In genomic region chr17:1516403-1517161, GRCh38 we compare ENCODE assay signal across 8 cellular contexts. TPM values are rescaled to one million over a fixed set of nuclear protein-coding genes. Genes with fewer than 3 reads are reported as not detected.
DNase-seq lines count a peak whose midpoint lies in the region; ATAC-seq lines count a peak whose summit lies in the region.

INPP5K (minus strand) TSS chr17:1516612; CDS start chr17:1516499, 113 bp downstream.

- peak; percentile 86 for ATAC-seq in GM19467 (IDR thresholded peaks at IDR 0.05; ENCODE audit: unreplicated experiment)

- DNase-seq in COLO668 (lab: John Stamatoyannopoulos, UW; ENCODE audit: unreplicated experiment) = peak; percentile 95
- peak; percentile 53 for DNase-seq in HS-27A (ENCODE audit: low read depth)
- DNase-seq in NK-92 (lab: John Stamatoyannopoulos, UW; ENCODE audit: unreplicated experiment) = peak; percentile 88
- peak; percentile 97 for DNase-seq in activated CD8-positive, alpha-beta memory T cell treated with anti-CD3 and anti-CD28 coated beads for 24 hours
- peak; percentile 94 for DNase-seq in effector CD8-positive, alpha-beta T cell (lab: John Stamatoyannopoulos, UW)
- peak; percentile 98 to 99 for DNase-seq in lung microvascular endothelial cell (ENCODE audit: low read depth in 2 of 2)
- peak; percentile 94 to 97 (median 95) for DNase-seq in stimulated activated CD4-positive, alpha-beta T cell treated with anti-CD3 and anti-CD28 coated beads, TNF-alpha, amount 100 ng/mL, for 48 hours (ENCODE audit: low read depth in 3 of 3)

RNA-seq across cellular contexts. Expression of gene INPP5K, which starts in this region (rescaled TPM):
- 47.3 and 47.8 TPM in 2 replicates for total RNA-seq in lung microvascular endothelial cell

Comparison
In these comparisons a context has a peak if more than half of its experiments do, and no peak if none do; other contexts are left out.
1. Peak in every context shown above with its lines: DNase-seq and ATAC-seq.